In genomic region chr11:82811369-82811768, GRCh38 we compare ENCODE assay signal across 26 cellular contexts.
"Had no signal": no experiment of that assay in that cellular context is flagged by ENCODE, and none has a peak within 500 bp of the region (broad histone marks: within the 10 kb centered on the region; RNA-seq: fewer than 3 reads in every experiment).

No MANE protein-coding gene starts in this region.

- H3K27ac ChIP-seq: body of pancreas, cardiac muscle cell, left lung, spleen, testis, vagina had no signal

- H3K36me3 ChIP-seq: cardiac muscle cell, left lung, spleen, vagina had no signal

- H3K36me3 Mint-ChIP-seq: naive thymus-derived CD4-positive, alpha-beta T cell; type B pancreatic cell had no signal

- H3K27me3 ChIP-seq: body of pancreas, testis, vagina had no signal

- H3K9me3 Mint-ChIP-seq: activated naive CD8-positive, alpha-beta T cell treated with anti-CD3 and anti-CD28 coated beads, Interleukin-2, amount 50 U/mL, for 24 hours; activated T-helper 1 cell treated with anti-CD3 and anti-CD28 coated beads, Interleukin-12 subunit alpha, Interleukin-12 subunit beta, Interleukin-2, Interleukin-4 antibody, amounts not matched to agents 30 ng/mL and 10 ng/mL and 1 ng/mL, durations not matched to agents 14 hours and 24 hours and 36 hours; dendritic cell treated with granulocyte-macrophage colony-stimulating factor and Interleukin-4, amounts not matched to agents 40 ng/mL and 50 ng/mL, for 4 days; naive thymus-derived CD4-positive, alpha-beta T cell; type B pancreatic cell had no signal

- H3K4me3 Mint-ChIP-seq: activated CD8-positive, alpha-beta T cell treated with anti-CD3 and anti-CD28 coated beads, Interleukin-2, amount 10 ng/mL, durations not matched to agents 7 days and 5 days; activated naive CD8-positive, alpha-beta T cell treated with anti-CD3 and anti-CD28 coated beads, Interleukin-2, amount 50 U/mL, for 24 hours; activated T-helper 1 cell treated with anti-CD3 and anti-CD28 coated beads, Interleukin-12 subunit alpha, Interleukin-12 subunit beta, Interleukin-2, Interleukin-4 antibody, amounts not matched to agents 30 ng/mL and 10 ng/mL and 1 ng/mL, durations not matched to agents 14 hours and 24 hours and 36 hours; dendritic cell treated with granulocyte-macrophage colony-stimulating factor and Interleukin-4, amounts not matched to agents 40 ng/mL and 50 ng/mL, for 4 days; naive thymus-derived CD4-positive, alpha-beta T cell; type B pancreatic cell had no signal

- H3K27ac Mint-ChIP-seq: activated CD8-positive, alpha-beta T cell treated with anti-CD3 and anti-CD28 coated beads, Interleukin-2, amount 10 ng/mL, durations not matched to agents 7 days and 5 days; activated naive CD8-positive, alpha-beta T cell treated with anti-CD3 and anti-CD28 coated beads, Interleukin-2, amount 50 U/mL, for 24 hours; activated T-helper 1 cell treated with anti-CD3 and anti-CD28 coated beads, Interleukin-12 subunit alpha, Interleukin-12 subunit beta, Interleukin-2, Interleukin-4 antibody, amounts not matched to agents 30 ng/mL and 10 ng/mL and 1 ng/mL, durations not matched to agents 14 hours and 24 hours and 36 hours; dendritic cell treated with granulocyte-macrophage colony-stimulating factor and Interleukin-4, amounts not matched to agents 40 ng/mL and 50 ng/mL, for 4 days; naive thymus-derived CD4-positive, alpha-beta T cell; progenitor cell of endocrine pancreas; type B pancreatic cell had no signal

- H3K4me3 ChIP-seq: body of pancreas, cardiac muscle cell, left lung, lung, spleen, testis, vagina had no signal

- H3K4me1 Mint-ChIP-seq: activated naive CD8-positive, alpha-beta T cell treated with anti-CD3 and anti-CD28 coated beads, Interleukin-2, amount 50 U/mL, for 24 hours had no signal

- ATAC-seq: activated CD8-positive, alpha-beta T cell treated with anti-CD3 and anti-CD28 coated beads, Interleukin-2, amount 10 ng/mL, durations not matched to agents 7 days and 5 days; activated naive CD8-positive, alpha-beta T cell treated with anti-CD3 and anti-CD28 coated beads, Interleukin-2, amount 50 U/mL, for 24 hours; body of pancreas; esophagus mucosa; left lung; naive thymus-derived CD4-positive, alpha-beta T cell had no signal

- FAIRE-seq: endothelial cell of umbilical vein, frontal cortex, TTC549 had no signal

- DNase-seq: activated CD4-positive, alpha-beta T cell treated with anti-CD3 and anti-CD28 coated beads for 1 hour; activated CD4-positive, alpha-beta T cell treated with anti-CD3 and anti-CD28 coated beads, Interleukin-2, amount 50 U/mL, for 1 hour; activated CD8-positive, alpha-beta T cell treated with anti-CD3 and anti-CD28 coated beads, Interleukin-2, amount 10 ng/mL, durations not matched to agents 7 days and 5 days; activated gamma-delta T cell; activated naive CD4-positive, alpha-beta T cell treated with anti-CD3 and anti-CD28 coated beads, Interleukin-2, amount 50 U/mL, for 16 hours; activated naive CD8-positive, alpha-beta T cell treated with anti-CD3 and anti-CD28 coated beads, Interleukin-2, amount 50 U/mL, for 24 hours; body of pancreas; effector memory CD4-positive, alpha-beta T cell; islet precursor cell; naive thymus-derived CD4-positive, alpha-beta T cell; spleen; stimulated activated CD4-positive, alpha-beta T cell treated with anti-CD3 and anti-CD28 coated beads, Interleukin-4, amount 100 ng/mL, for 1 hour; stimulated activated naive CD4-positive, alpha-beta T cell; testis had no signal

- H3K4me1 ChIP-seq: body of pancreas, left lung, spleen, testis, vagina had no signal
